19 cellular contexts compared by ENCODE assay signal in genomic region chr10:44042075-44042770, GRCh38.
A peak's percentile ranks its signal among the peaks of the same experiment; 100 is the strongest.
DNase-seq lines count a peak whose midpoint lies in the region; ATAC-seq and TF ChIP-seq lines count a peak whose summit lies in the region.
"Had no signal": no experiment of that assay in that cellular context is flagged by ENCODE, and none has a peak within 500 bp of the region (broad histone marks: within the 10 kb centered on the region; RNA-seq: fewer than 3 reads in every experiment).

No MANE protein-coding gene starts in this region.

- no peaks in the 10 kb centered on the region for H3K27me3 ChIP-seq in right atrium auricular region
- no peaks in the 10 kb centered on the region for H3K27me3 ChIP-seq in right cardiac atrium (ENCODE audit: control insufficient read depth, insufficient read depth)
- no peaks in the 10 kb centered on the region for H3K27me3 ChIP-seq in colonic mucosa
- H3K27me3 ChIP-seq in vagina, result no peaks in the 10 kb centered on the region

- TF ChIP-seq CTCF in right atrium auricular region (IDR thresholded peaks at IDR 0.05), result no peak
- no peak for TF ChIP-seq CTCF in colonic mucosa (IDR thresholded peaks at IDR 0.05)
- no peak for TF ChIP-seq CTCF in vagina (IDR thresholded peaks at IDR 0.05)
- no peak for TF ChIP-seq CTCF in coronary artery (IDR thresholded peaks at IDR 0.05)

- H3K27ac ChIP-seq in right atrium auricular region, result no peak overlapping the region
- H3K27ac ChIP-seq in right cardiac atrium (ENCODE audit: low read length), result no peak overlapping the region
- H3K27ac ChIP-seq in colonic mucosa, result no peak overlapping the region
- no peak overlapping the region for H3K27ac ChIP-seq in vagina
- H3K27ac ChIP-seq in coronary artery, result no peak overlapping the region
- H3K27ac ChIP-seq: 22Rv1, A549, C4-2B had no signal

- peaks cover 0 to 30% of the 10 kb centered on the region in 2 donors for H3K4me1 ChIP-seq in right atrium auricular region
- no peaks in the 10 kb centered on the region for H3K4me1 ChIP-seq in right cardiac atrium (ENCODE audit: control insufficient read depth, insufficient read depth, low read length)
- H3K4me1 ChIP-seq in colonic mucosa, result no peaks in the 10 kb centered on the region
- H3K4me1 ChIP-seq in vagina, result peaks cover 31% of the 10 kb centered on the region
- H3K4me1 ChIP-seq: A549 had no signal

- ATAC-seq in right cardiac atrium, result no peak
- ATAC-seq in HG03196 (IDR thresholded peaks at IDR 0.05; ENCODE audit: unreplicated experiment), result no peak
- ATAC-seq: A549, HCT116 had no signal

- intact Hi-C loops in right cardiac atrium (cut with DNase I), result no loop called here
- intact Hi-C loops in colonic mucosa (cut with DNase I), result no loop called here
- intact Hi-C loops in vagina (cut with DNase I), result no loop called here

- WGBS in right cardiac atrium, result 90% methylated on average over 2 of the region's 2 CpGs

- no peak overlapping the region for H3K9ac ChIP-seq in colonic mucosa (ENCODE audit: low read depth in 2 of 2, low read length in 2 of 2)

- H3K36me3 ChIP-seq in right atrium auricular region (no peaks in the 10 kb centered on the region), colonic mucosa (no peaks in the 10 kb centered on the region), vagina (no peaks in the 10 kb centered on the region)

- DNase-seq in right atrium auricular region (ENCODE audit: low spot score), result peak; percentile 54
- no peak for DNase-seq in right cardiac atrium
- peak; percentile 12 for DNase-seq in colonic mucosa
- peak; percentile 81 for DNase-seq in islet precursor cell
- DNase-seq in vagina (ENCODE audit: extremely low spot score in 2 of 2), result peak; percentile 82 to 84
- no peak for DNase-seq in hepatic stellate cell (ENCODE audit: low spot score)
- DNase-seq in coronary artery (ENCODE audit: low spot score), result no peak
- DNase-seq: AML-193; CD4-positive, alpha-beta T cell; DMS153; DMS79; GF-D8; HFFc6; IMR-90 had no signal

- H3K9me3 ChIP-seq in right atrium auricular region (no peaks in the 10 kb centered on the region), right cardiac atrium (ENCODE audit: control insufficient read depth, low read length) (no peaks in the 10 kb centered on the region), colonic mucosa (no peaks in the 10 kb centered on the region), vagina (no peaks in the 10 kb centered on the region)
- H3K9me3 ChIP-seq: A549 had no signal

- H3K4me3 ChIP-seq in right atrium auricular region, result no peak overlapping the region
- no peak overlapping the region for H3K4me3 ChIP-seq in right cardiac atrium (ENCODE audit: low read length)
- H3K4me3 ChIP-seq in colonic mucosa, result no peak overlapping the region
- no peak overlapping the region for H3K4me3 ChIP-seq in vagina
- no peak overlapping the region for H3K4me3 ChIP-seq in coronary artery
- H3K4me3 ChIP-seq: A549 had no signal

- no peak for TF ChIP-seq POLR2A in vagina (IDR thresholded peaks at IDR 0.05)

Comparison
In these comparisons a context has a peak if more than half of its experiments do, and no peak if none do; other contexts are left out.
1. DNase-seq: peak in right atrium auricular region (single experiment), colonic mucosa (single experiment), islet precursor cell (single experiment) and vagina (2 of 2); none in right cardiac atrium (0 of 3), hepatic stellate cell (single experiment) and coronary artery (single experiment).